In genomic region chr4:40185830-40186664, GRCh38 we compare ENCODE assay signal across 10 cellular contexts. TPM values are rescaled to one million over a fixed set of nuclear protein-coding genes. Genes with fewer than 3 reads are reported as not detected.
DNase-seq lines count a peak whose midpoint lies in the region; ATAC-seq, FAIRE-seq and TF ChIP-seq lines count a peak whose summit lies in the region.
"Had no signal": no experiment of that assay in that cellular context is flagged by ENCODE, and none has a peak within 500 bp of the region (broad histone marks: within the 10 kb centered on the region; RNA-seq: fewer than 3 reads in every experiment).

No MANE protein-coding gene starts in this region.

- no peaks in the 10 kb centered on the region for H3K9me3 ChIP-seq in GM12878 (replicated peaks; ENCODE audit: control insufficient read depth, insufficient read depth, low read length)

- TF ChIP-seq POLR2A in GM12878 (IDR thresholded peaks at IDR 0.05; ENCODE audit: low read depth, low read length), result 0 out of 2 replicates have a peak, but pooled peaks have one; percentile 31

- FAIRE-seq in GM12878 (lab: Jason Lieb, UNC), result peak; percentile 75

- CTCF ChIA-PET in GM12878 (lab: Yijun Ruan, JAX), result interaction anchor here (0.8 to 11.5 kb wide), 20 partner anchors 9 to 576 kb away, joined by 3 to 121 read pairs (median 4); no protein-coding TSS in a partner anchor

- peak overlapping the region; percentile 84 for H3K4me2 ChIP-seq in GM12878 (ENCODE audit: control insufficient read depth, insufficient read depth)
- H3K4me2 ChIP-seq: KMS-11 had no signal

- peak overlapping the region; percentile 83 for H3K27ac ChIP-seq in ACC112 (ENCODE audit: low read depth, low read length)
- peak overlapping the region; percentile 89 for H3K27ac ChIP-seq in GM12878 (ENCODE audit: control insufficient read depth, insufficient read depth)
- H3K27ac ChIP-seq: KMS-11 had no signal

- TF ChIP-seq CTCF in GM12878 (IDR thresholded peaks at IDR 0.05 in 2 of 3, conservative IDR thresholded peaks at IDR 0.05 in 1 of 3; ENCODE audit: control insufficient read depth in 2 of 3, extremely low read depth in 1 of 3, insufficient read depth in 1 of 3, low read depth in 3 of 3, low read length in 3 of 3), result no peak

- peak; percentile 81 to 90 for TF ChIP-seq EP300 in GM12878 (IDR thresholded peaks at IDR 0.05; ENCODE audit: borderline replicate concordance in 1 of 2, control insufficient read depth in 1 of 2, low read depth in 2 of 2, low read length in 2 of 2)

- ATAC-seq in GM18861 (IDR thresholded peaks at IDR 0.05; ENCODE audit: unreplicated experiment) (peak; percentile 55), HG03108 (IDR thresholded peaks at IDR 0.05; ENCODE audit: unreplicated experiment) (peak; percentile 44), GM12878 (peak; percentile 66), left ventricle myocardium superior (no peak)

- DNase-seq in GM12878 (ENCODE audit: low read depth, low spot score), result peak; percentile 94
- DNase-seq in activated CD4-positive, CD25-positive, alpha-beta regulatory T cell (lab: John Stamatoyannopoulos, UW), result no peak
- DNase-seq in left ventricle myocardium superior, result no peak
- DNase-seq in activated T-cell treated with anti-CD3 and anti-CD28 coated beads for 4 hours, result no peak
- DNase-seq in NCI-H510A (lab: John Stamatoyannopoulos, UW), result no peak
- DNase-seq: EL had no signal

- WGBS in GM12878 (ENCODE audit: insufficient coverage, insufficient replicate concordance, low lambda C conversion rate, missing lambda C conversion rate), result under 1% methylated on average over 5 of the region's 5 CpGs

- SMC1A ChIA-PET in GM12878 (lab: Charles Lee; ENCODE audit: uncharacterized antibody, unreplicated experiment), result interaction anchor here (0.9 to 20.3 kb wide), 16 partner anchors 11 to 533 kb away, joined by 3 to 374 read pairs (median 8); partner anchors contain the start of gene RHOH

- peak overlapping the region; percentile 57 for H3K9ac ChIP-seq in GM12878 (ENCODE audit: control insufficient read depth, insufficient read depth, low read length)
- H3K9ac ChIP-seq: KMS-11 had no signal

- H2AFZ ChIP-seq in ACC112 (ENCODE audit: low read length, unreplicated experiment), result peak overlapping the region; percentile 74
- no peak overlapping the region; the same call in 1 of the 2 replicates for H2AFZ ChIP-seq in GM12878 (ENCODE audit: control insufficient read depth, low read depth, low read length)

- in situ Hi-C loops in GM12878 (cut with MboI), result loop anchor here (25.0 kb wide), 1 partner anchor 1374 kb away; the partner anchor contains the start of gene TLR1

- intact Hi-C loops in GM12878 (cut with micrococcal nuclease; ENCODE audit: unreplicated experiment) (loop anchor here (1.0 to 2.0 kb wide), 5 partner anchors 15 to 119 kb away; no protein-coding TSS in a partner anchor), left ventricle myocardium superior (cut with micrococcal nuclease) (no loop called here)

- 0 out of 2 replicates have a peak, but pooled peaks have one; percentile 0 for TF ChIP-seq RAD21 in GM12878 (IDR thresholded peaks at IDR 0.05; ENCODE audit: insufficient read depth, low read depth, low read length)

- POLR2A ChIA-PET in GM12878 (lab: Charles Lee), result interaction anchor here (0.6 to 7.3 kb wide), 18 partner anchors 12 to 131 kb away, joined by 3 to 102 read pairs (median 8); partner anchors contain the start of genes N4BP2 and RHOH

- no peaks in the 10 kb centered on the region for H3K36me3 ChIP-seq in ACC112 (ENCODE audit: insufficient read depth, low read length)
- H3K36me3 ChIP-seq in GM12878 (ENCODE audit: control insufficient read depth in 2 of 2, insufficient read depth in 2 of 2, low read length in 1 of 2), result no peaks in the 10 kb centered on the region

- RAD21 ChIA-PET in GM12878 (lab: Charles Lee; ENCODE audit: unreplicated experiment), result interaction anchor here (1.0 to 18.0 kb wide), 17 partner anchors 11 to 486 kb away, joined by 3 to 356 read pairs (median 7); partner anchors contain the start of genes N4BP2 and RHOH

- no peaks in the 10 kb centered on the region for H3K79me2 ChIP-seq in ACC112 (ENCODE audit: control insufficient read depth, insufficient read depth, low read length, unreplicated experiment)
- H3K79me2 ChIP-seq in GM12878 (ENCODE audit: control insufficient read depth, insufficient read depth, low read length), result peaks cover 41% of the 10 kb centered on the region

- H3K4me3 ChIP-seq in ACC112 (ENCODE audit: low read depth, low read length) (no peak overlapping the region), GM12878 (no peak overlapping the region)

- no TSS peak for BruUV-seq in GM12878 (replicated peaks; lab: Mats Ljungman, UMichigan)

- peaks cover 33% of the 10 kb centered on the region for H3K4me1 ChIP-seq in ACC112 (ENCODE audit: control insufficient read depth, insufficient read depth, low read length, unreplicated experiment)
- peaks cover 46% of the 10 kb centered on the region for H3K4me1 ChIP-seq in GM12878 (ENCODE audit: control insufficient read depth, insufficient read depth, low read length)

- H4K20me1 ChIP-seq in GM12878 (ENCODE audit: control insufficient read depth, insufficient read depth), result no peaks in the 10 kb centered on the region

- no peaks in the 10 kb centered on the region for H3K27me3 ChIP-seq in ACC112 (ENCODE audit: insufficient read depth, low read length)
- H3K27me3 ChIP-seq in GM12878 (replicated peaks in 1 of 2; ENCODE audit: control insufficient read depth in 2 of 2, insufficient read depth in 2 of 2, low read length in 1 of 2), result no peaks in the 10 kb centered on the region

TF ChIP-seq in GM12878, 131 proteins besides CTCF, POLR2A, EP300 and RAD21 (continues in another document):
- TF ChIP-seq STAT1 (conservative IDR thresholded peaks at IDR 0.05) (no peak), JUND (IDR thresholded peaks at IDR 0.05; ENCODE audit: low read depth, low read length) (peak; percentile 28; the same call in 1 of the 2 replicates), POLR2AphosphoS2 (IDR thresholded peaks at IDR 0.05; ENCODE audit: low read depth, low read length) (no peak), E4F1 (IDR thresholded peaks at IDR 0.05; ENCODE audit: borderline replicate concordance, partially characterized antibody) (no peak), BCL3 (IDR thresholded peaks at IDR 0.05; ENCODE audit: borderline replicate concordance, insufficient read depth, low read depth, low read length, poor library complexity, severe bottlenecking) (peak; percentile 98), RCOR1 (conservative IDR thresholded peaks at IDR 0.05; ENCODE audit: low read depth, low read length) (0 out of 2 replicates have a peak, but pooled peaks have one; percentile 73), PAX5 (IDR thresholded peaks at IDR 0.05; ENCODE audit: borderline replicate concordance, low read depth, low read length) (peak; percentile 65), PML (IDR thresholded peaks at IDR 0.05; ENCODE audit: low read length) (peak; percentile 57), FOXM1 (IDR thresholded peaks at IDR 0.05; ENCODE audit: low read depth, low read length) (peak; percentile 93)

RNA-seq across cellular contexts. Expression of gene RHOH, which starts 10.8 kb away (rescaled TPM):
- 89.6 and 93.8 TPM in 2 replicates for total RNA-seq in GM12878 (2013; cell fraction: nucleolus; rRNA removed)
- total RNA-seq in GM12878 (2014; rRNA removed) (47.2 and 49.3 TPM in 2 replicates), GM12878 (2014; rRNA removed; fragmentation: Illumina TruSeq; extraction: Trizol) (46.5 and 48.1 TPM in 2 replicates), GM12878 (2021) (64.5 and 65.7 TPM in 2 replicates), left ventricle myocardium superior (0.67 TPM)
- 44.8 TPM for polyA plus RNA-seq in GM12878 (2011; ENCODE audit: low read depth)
- polyA plus RNA-seq in GM12878 (2011; rRNA removed) (120 and 128 TPM in 2 replicates), GM12878 (2014; fragmentation: Illumina TruSeq; extraction: Trizol) (51.9 and 67.1 TPM in 2 replicates), GM12878 (2014; fragmentation: Nextera tagmentation; extraction: Ambion mirVana) (10 to 100 TPM; 48.9 to 78.4 TPM), GM12878 (2014; rRNA removed) (48.4 and 49.5 TPM in 2 replicates), GM12878 (2016; fragmentation: Nextera tagmentation; extraction: Ambion mirVana) (10 to 100 TPM; 63.8 to 64.4 TPM)
- polyA plus RNA-seq in GM12878 (2011; cell fraction: cytosol; rRNA removed), result 117 and 119 TPM in 2 replicates
- 75.7 and 87.1 TPM in 2 replicates for polyA plus RNA-seq in GM12878 (2011; cell fraction: nucleus; rRNA removed)
- polyA plus RNA-seq in GM12878 (2012), result 56.8 and 82.4 TPM in 2 replicates
- polyA minus RNA-seq in GM12878 (2011; rRNA and poly(A)+ RNA removed), result 176 and 260 TPM in 2 replicates
- polyA minus RNA-seq in GM12878 (2011; cell fraction: cytosol; rRNA and poly(A)+ RNA removed), result 56.8 and 63.4 TPM in 2 replicates
- 91.3 and 105 TPM in 2 replicates for polyA minus RNA-seq in GM12878 (2011; cell fraction: nucleus; rRNA and poly(A)+ RNA removed)

Comparison
In these comparisons a context has a peak if more than half of its experiments do, and no peak if none do; other contexts are left out.
1. RNA of gene RHOH, which starts 10.8 kb away (total RNA-seq): 46.5 to 93.8 TPM in GM12878; 0.67 TPM in left ventricle myocardium superior (single experiment); every median in the first group is over 10 times any median in the second.